25 cellular contexts compared by ENCODE assay signal in the genomic region with DNA sequence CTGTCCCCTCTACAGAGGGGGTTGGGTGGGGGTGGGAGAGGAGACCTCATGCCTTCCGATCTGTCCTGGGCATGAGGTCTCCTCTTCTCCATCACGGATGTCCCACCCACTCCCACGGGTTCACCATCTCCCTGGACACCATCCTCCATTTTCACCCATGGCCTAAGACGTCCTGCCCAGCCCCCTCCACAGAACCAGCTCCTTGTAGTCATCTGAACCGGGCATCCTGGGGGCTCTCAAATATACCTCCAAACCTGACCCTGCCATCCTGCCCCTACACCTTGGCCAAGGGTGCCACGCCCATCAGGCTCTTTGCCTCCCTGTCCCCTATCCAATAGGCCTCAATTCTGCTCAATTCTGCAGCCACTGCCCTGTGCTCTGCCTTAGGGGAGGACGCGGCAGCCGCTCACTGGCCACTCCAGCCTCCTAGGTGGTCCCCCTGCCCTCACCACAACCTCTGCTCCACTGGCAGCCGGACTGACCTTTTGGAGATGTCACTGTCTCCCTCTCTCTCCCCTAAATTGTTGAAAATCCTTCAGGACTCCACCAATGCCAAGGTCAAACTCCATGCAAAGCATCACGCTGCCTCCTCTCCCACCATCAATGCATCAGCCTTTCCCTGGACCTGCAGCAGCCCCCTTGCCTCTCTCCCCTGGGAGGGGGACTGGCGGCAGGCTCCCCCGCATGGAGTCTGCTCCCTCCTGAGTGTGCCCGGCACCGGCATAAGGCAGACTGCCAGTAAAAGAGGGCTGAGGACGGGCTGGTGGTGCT. TPM values are rescaled to one million over a fixed set of nuclear protein-coding genes. Genes with fewer than 3 reads are reported as not detected.
DNase-seq lines count a peak whose midpoint lies in the region; ATAC-seq and TF ChIP-seq lines count a peak whose summit lies in the region.
"Had no signal": no experiment of that assay in that cellular context is flagged by ENCODE, and none has a peak within 500 bp of the region (broad histone marks: within the 10 kb centered on the region; RNA-seq: fewer than 3 reads in every experiment).

No MANE protein-coding gene starts in this region.

- H3F3A ChIP-seq in SK-N-SH (replicated peaks; ENCODE audit: insufficient read depth) = peaks cover 6% of the 10 kb centered on the region

- CTCF ChIA-PET in SK-N-SH (lab: Yijun Ruan, JAX) (interaction anchor here (1.0 to 1.2 kb wide), 2 partner anchors 23 to 51 kb away, joined by 3 to 4 read pairs; no protein-coding TSS in a partner anchor), mammary epithelial cell (lab: Charles Lee; ENCODE audit: low non-redundant PET) (no interaction called here)

- peak overlapping the region; percentile 35 for H3K27ac Mint-ChIP-seq in neural crest cell (ENCODE audit: unreplicated experiment)
- H3K27ac Mint-ChIP-seq: nephron progenitor cell; stimulated activated naive B cell treated with anti-CD40 and anti-IgM and Interleukin-4, amounts not matched to agents 10 μg/mL and 1 μg/mL and 100 μg/mL, for 72 hours; WTC11 had no signal

- ATAC-seq in SK-N-SH treated with all-trans-retinoic acid at 6 μM for 48 hours (no peak), HG03442 (IDR thresholded peaks at IDR 0.05; ENCODE audit: unreplicated experiment) (no peak)
- ATAC-seq: mucosa of descending colon; stimulated activated naive B cell treated with anti-CD40 and anti-IgM and Interleukin-4, amounts not matched to agents 10 μg/mL and 1 μg/mL and 100 μg/mL, for 72 hours; WTC11 had no signal

- H3K9me3 ChIP-seq in SK-N-SH = no peaks in the 10 kb centered on the region
- no peaks in the 10 kb centered on the region for H3K9me3 ChIP-seq in mammary epithelial cell (replicated peaks; ENCODE audit: insufficient read depth, low read length)
- H3K9me3 ChIP-seq: Caco-2, heart right ventricle, left lung, mucosa of descending colon, thoracic aorta had no signal

- in situ Hi-C loops in mammary epithelial cell (cut with MboI; ENCODE audit: low sequenced_read_pairs in 2 of 2) = no loop called here

- H3K79me2 ChIP-seq in SK-N-SH (ENCODE audit: insufficient read depth) (no peaks in the 10 kb centered on the region), mammary epithelial cell (ENCODE audit: insufficient read depth, low read length) (no peaks in the 10 kb centered on the region)

- peak overlapping the region in 1 of 2 experiments; percentile 58; a peak in 1 of 4 replicates for H3K27ac ChIP-seq in SK-N-SH (ENCODE audit: low read depth in 2 of 2, low read length in 1 of 2)
- H3K27ac ChIP-seq in mammary epithelial cell (ENCODE audit: insufficient read depth, low read depth, low read length) = no peak overlapping the region
- H3K27ac ChIP-seq: 22Rv1, thoracic aorta had no signal

- DNase-seq in SK-N-SH (peak; percentile 18), mammary epithelial cell (no peak), neural crest cell (ENCODE audit: low read depth, low spot score) (no peak), NCI-H187 (lab: John Stamatoyannopoulos, UW) (no peak), C1 segment of cervical spinal cord (lab: John Stamatoyannopoulos, UW) (no peak), COLO829 (ENCODE audit: low spot score) (no peak)
- DNase-seq: activated CD4-positive, alpha-beta T cell treated with anti-CD3 and anti-CD28 coated beads, Interleukin-2, amount 50 U/mL, for 48 hours; activated CD8-positive, alpha-beta memory T cell treated with anti-CD3 and anti-CD28 coated beads, Interleukin-2, amount 50 U/mL, for 48 hours; AML-193; Caco-2; heart right ventricle; NCI-H1105; NCI-H510A treated with DMSO at 0.1 percent for 48 hours; nephron progenitor cell; RPMI8226; small intestine; stimulated activated naive B cell treated with anti-CD40 and anti-IgM and Interleukin-4, amounts not matched to agents 10 μg/mL and 1 μg/mL and 100 μg/mL, for 72 hours had no signal

- TF ChIP-seq EP300 in SK-N-SH (IDR thresholded peaks at IDR 0.05; ENCODE audit: borderline replicate concordance in 1 of 2, low read depth in 1 of 2, low read length in 1 of 2) = no peak

- no peaks in the 10 kb centered on the region for H3K36me3 Mint-ChIP-seq in neural crest cell (ENCODE audit: low read depth)
- H3K36me3 Mint-ChIP-seq: WTC11 had no signal

- H3K4me2 ChIP-seq in SK-N-SH (peak overlapping the region; percentile 62; the same call in 1 of the 2 replicates), mammary epithelial cell (ENCODE audit: insufficient read depth, low read depth, low read length) (peak overlapping the region; percentile 29)

- no peaks in the 10 kb centered on the region for H4K20me1 ChIP-seq in SK-N-SH (ENCODE audit: insufficient read depth)
- H4K20me1 ChIP-seq in mammary epithelial cell (ENCODE audit: insufficient read depth, low read length) = no peaks in the 10 kb centered on the region

- H3K36me3 ChIP-seq in SK-N-SH (replicated peaks in 1 of 2; ENCODE audit: control insufficient read depth in 1 of 2, insufficient read depth in 2 of 2, low read length in 1 of 2) (no peaks in the 10 kb centered on the region), mammary epithelial cell (ENCODE audit: insufficient read depth, low read length) (no peaks in the 10 kb centered on the region)
- H3K36me3 ChIP-seq: heart right ventricle, left lung, thoracic aorta had no signal

- H3K4me1 ChIP-seq in SK-N-SH (ENCODE audit: control insufficient read depth in 1 of 2, insufficient read depth in 2 of 2, low read depth in 1 of 2, low read length in 1 of 2) (peaks cover 8 to 14% of the 10 kb centered on the region in 2 experiments; a peak in 3 of 4 replicates), mammary epithelial cell (ENCODE audit: insufficient read depth, low read length) (peaks cover 59% of the 10 kb centered on the region)

- BruUV-seq in mammary epithelial cell (replicated peaks; lab: Mats Ljungman, UMichigan) = no TSS peak

- WGBS in SK-N-SH (ENCODE audit: low lambda C conversion rate) = 88% methylated on average over 10 of the region's 16 CpGs
- WGBS in mammary epithelial cell (ENCODE audit: low coverage, missing lambda C conversion rate) = 97% methylated on average over 8 of the region's 16 CpGs

- dilution Hi-C loops in mammary epithelial cell (cut with HindIII; ENCODE audit: low sequenced_read_pairs) = no loop called here

- H2AFZ ChIP-seq in SK-N-SH (ENCODE audit: low read depth) (no peak overlapping the region), mammary epithelial cell (ENCODE audit: low read depth, low read length) (no peak overlapping the region)

- peaks cover 15% of the 10 kb centered on the region for H3K4me1 Mint-ChIP-seq in neural crest cell

- H3K9ac ChIP-seq in SK-N-SH (no peak overlapping the region), mammary epithelial cell (ENCODE audit: insufficient read depth, low read length) (no peak overlapping the region)

- no peaks in the 10 kb centered on the region for H3K9me3 Mint-ChIP-seq in neural crest cell
- H3K9me3 Mint-ChIP-seq: nephron progenitor cell; stimulated activated naive B cell treated with anti-CD40 and anti-IgM and Interleukin-4, amounts not matched to agents 10 μg/mL and 1 μg/mL and 100 μg/mL, for 72 hours; WTC11 had no signal

- POLR2A ChIA-PET in SK-N-SH (lab: Yijun Ruan, JAX) = no interaction called here

- no peak for TF ChIP-seq CTCF in SK-N-SH (IDR thresholded peaks at IDR 0.05)
- TF ChIP-seq CTCF in mammary epithelial cell (conservative IDR thresholded peaks at IDR 0.05 in 1 of 2, IDR thresholded peaks at IDR 0.05 in 1 of 2; ENCODE audit: extremely low read depth in 1 of 2, insufficient read depth in 1 of 2, low read depth in 1 of 2, low read length in 2 of 2) = no peak
- TF ChIP-seq CTCF in neural crest cell (conservative IDR thresholded peaks at IDR 0.05) = no peak

- no peaks in the 10 kb centered on the region for H3K27me3 ChIP-seq in SK-N-SH (ENCODE audit: insufficient read depth)
- no peaks in the 10 kb centered on the region for H3K27me3 ChIP-seq in mammary epithelial cell (ENCODE audit: insufficient read depth, low read length)

- no peak overlapping the region for H3K4me3 Mint-ChIP-seq in neural crest cell
- H3K4me3 Mint-ChIP-seq: nephron progenitor cell; stimulated activated naive B cell treated with anti-CD40 and anti-IgM and Interleukin-4, amounts not matched to agents 10 μg/mL and 1 μg/mL and 100 μg/mL, for 72 hours; WTC11 had no signal

- no peaks in the 10 kb centered on the region for H3K9me2 ChIP-seq in SK-N-SH

- intact Hi-C loops in mammary epithelial cell (cut with micrococcal nuclease) = loop anchor here (2.0 to 5.0 kb wide), 2 partner anchors 21 to 42 kb away; no protein-coding TSS in a partner anchor

- TF ChIP-seq RAD21 in SK-N-SH (IDR thresholded peaks at IDR 0.05; ENCODE audit: low read length) = no peak

- peaks cover 16% of the 10 kb centered on the region for H3K27me3 Mint-ChIP-seq in neural crest cell (ENCODE audit: low read depth)

- H3K4me3 ChIP-seq in SK-N-SH (ENCODE audit: low read depth in 2 of 2, low read length in 1 of 2) (no peak overlapping the region), mammary epithelial cell (replicated peaks in 1 of 3; ENCODE audit: insufficient read depth in 1 of 3, low read depth in 2 of 3, low read length in 3 of 3) (no peak overlapping the region)
- H3K4me3 ChIP-seq: heart right ventricle, left lung, mucosa of descending colon, thoracic aorta had no signal

TF ChIP-seq in SK-N-SH, 30 proteins besides CTCF, POLR2A, EP300 and RAD21 (continues in another document):
- TF ChIP-seq GATA2 (CRISPR knock-in tag; IDR thresholded peaks at IDR 0.05) (no peak), RCOR1 (IDR thresholded peaks at IDR 0.05; ENCODE audit: low read length) (no peak)
- TF ChIP-seq, protein P1, sequence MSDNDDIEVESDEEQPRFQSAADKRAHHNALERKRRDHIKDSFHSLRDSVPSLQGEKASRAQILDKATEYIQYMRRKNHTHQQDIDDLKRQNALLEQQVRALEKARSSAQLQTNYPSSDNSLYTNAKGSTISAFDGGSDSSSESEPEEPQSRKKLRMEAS (IDR thresholded peaks at IDR 0.05; ENCODE audit: low read depth) = no peak

TF ChIP-seq in SK-N-SH treated with all-trans-retinoic acid at 6 μM for 48 hours, 23 proteins besides CTCF, POLR2A, EP300 and RAD21 (continues in another document):
- no peak for TF ChIP-seq RARB (CRISPR knock-in tag; IDR thresholded peaks at IDR 0.05)

RNA-seq across cellular contexts. Expression of gene ANPEP, which starts 9.4 kb away (rescaled TPM):
- 25.8 and 51.0 TPM in 2 replicates for polyA plus RNA-seq in SK-N-SH (2012; rRNA removed)
- 16.3 and 22.6 TPM in 2 replicates for polyA plus RNA-seq in SK-N-SH (2012; cell fraction: cytosol; rRNA removed)
- polyA plus RNA-seq in SK-N-SH (2012; cell fraction: nucleus; rRNA removed) = 59.5 and 61.6 TPM in 2 replicates
- 1 to 10 TPM; 4.3 to 5.9 TPM for total RNA-seq in mammary epithelial cell
- polyA plus RNA-seq in mammary epithelial cell = 1.5 TPM
- not detected for polyA minus RNA-seq in mammary epithelial cell
- 0.45 and 0.77 TPM in 2 replicates for total RNA-seq in neural crest cell

RNA-seq across cellular contexts. Expression of gene MESP2, which starts 47.9 kb away (rescaled TPM):
- 0.21 and 0.31 TPM in 2 replicates for polyA plus RNA-seq in SK-N-SH (2012; rRNA removed)
- 0.14 and 0.43 TPM in 2 replicates for polyA plus RNA-seq in SK-N-SH (2012; cell fraction: cytosol; rRNA removed)
- polyA plus RNA-seq in SK-N-SH (2012; cell fraction: nucleus; rRNA removed) = 0.19 and 0.32 TPM in 2 replicates
- under 1 TPM in 1 of 2 donors, not detected in 1; 0.31 TPM for total RNA-seq in mammary epithelial cell
- 0.10 TPM for polyA plus RNA-seq in mammary epithelial cell
- polyA minus RNA-seq in mammary epithelial cell = not detected
- total RNA-seq in neural crest cell = 0.36 and 0.42 TPM in 2 replicates
- total RNA-seq: pulmonary artery endothelial cell had no signal
